ENCODE assay signal across 12 cellular contexts in genomic region chr6:26258199-26258977, GRCh38.
DNase-seq lines count a peak whose midpoint lies in the region; ATAC-seq, FAIRE-seq and TF ChIP-seq lines count a peak whose summit lies in the region.
"Had no signal": no experiment of that assay in that cellular context is flagged by ENCODE, and none has a peak within 500 bp of the region (broad histone marks: within the 10 kb centered on the region; RNA-seq: fewer than 3 reads in every experiment).

No MANE protein-coding gene starts in this region.

- H3K4me2 ChIP-seq in Loucy (ENCODE audit: low read depth, low read length, poor library complexity, severe bottlenecking) (no peak overlapping the region), GM12878 (ENCODE audit: control insufficient read depth, insufficient read depth) (no peak overlapping the region)

- H3K27me3 ChIP-seq in Loucy (ENCODE audit: insufficient read depth, low read length, poor library complexity, severe bottlenecking) (no peaks in the 10 kb centered on the region), GM12878 (replicated peaks in 1 of 2; ENCODE audit: control insufficient read depth in 2 of 2, insufficient read depth in 2 of 2, low read length in 1 of 2) (no peaks in the 10 kb centered on the region)

- H3K79me2 ChIP-seq in Loucy (ENCODE audit: insufficient read depth, low read length) = peaks cover 4% of the 10 kb centered on the region
- H3K79me2 ChIP-seq in GM12878 (ENCODE audit: control insufficient read depth, insufficient read depth, low read length) = peaks cover 2% of the 10 kb centered on the region

- H3K9me3 Mint-ChIP-seq in neural crest cell = no peaks in the 10 kb centered on the region
- H3K9me3 Mint-ChIP-seq: activated T-cell treated with anti-CD3 and anti-CD28 coated beads, Interleukin-2, amount 50 U/mL, for 72 hours; nephron progenitor cell had no signal

- H4K20me1 ChIP-seq in Loucy (ENCODE audit: insufficient read depth, low read length, poor library complexity, severe bottlenecking) = no peaks in the 10 kb centered on the region
- no peaks in the 10 kb centered on the region for H4K20me1 ChIP-seq in GM12878 (ENCODE audit: control insufficient read depth, insufficient read depth)

- peak; percentile 69 for ATAC-seq in GM12878
- ATAC-seq: activated CD4-positive, CD25-positive, alpha-beta regulatory T cell treated with anti-CD3 and anti-CD28 coated beads, Interleukin-2, amount 50 U/mL, for 24 hours; activated T-cell treated with anti-CD3 and anti-CD28 coated beads, Interleukin-2, amount 50 U/mL, for 72 hours; Right ventricle myocardium inferior had no signal

- no peak for TF ChIP-seq POLR2A in GM12878 (IDR thresholded peaks at IDR 0.05; ENCODE audit: low read depth, low read length)

- TF ChIP-seq EP300 in GM12878 (IDR thresholded peaks at IDR 0.05; ENCODE audit: borderline replicate concordance in 1 of 2, control insufficient read depth in 1 of 2, low read depth in 2 of 2, low read length in 2 of 2) = no peak

- no peak overlapping the region for H2AFZ ChIP-seq in Loucy (ENCODE audit: low read length)
- no peak overlapping the region for H2AFZ ChIP-seq in GM12878 (ENCODE audit: control insufficient read depth, low read depth, low read length)

- H3K27ac ChIP-seq in GM12878 (ENCODE audit: control insufficient read depth, insufficient read depth) = no peak overlapping the region

- no peaks in the 10 kb centered on the region for H3F3A ChIP-seq in Loucy (ENCODE audit: low read depth)

- CTCF ChIA-PET in GM12878 (lab: Yijun Ruan, JAX) = interaction anchor here (0.6 to 7.7 kb wide), 22 partner anchors 8 to 337 kb away, joined by 3 to 131 read pairs (median 5); a partner anchor contains a TSS

- 0 out of 2 replicates have a peak, but pooled peaks have one; percentile 9 for TF ChIP-seq RAD21 in GM12878 (IDR thresholded peaks at IDR 0.05; ENCODE audit: insufficient read depth, low read depth, low read length)

- H3K36me3 Mint-ChIP-seq in neural crest cell (ENCODE audit: low read depth) = no peaks in the 10 kb centered on the region

- 98% methylated on average over 5 of the region's 5 CpGs for WGBS in GM12878 (ENCODE audit: insufficient coverage, insufficient replicate concordance, low lambda C conversion rate, missing lambda C conversion rate)

- no peaks in the 10 kb centered on the region for H3K27me3 Mint-ChIP-seq in neural crest cell (ENCODE audit: low read depth)

- H3K4me3 ChIP-seq in GM12865 (ENCODE audit: low read depth, low read length) = no peak overlapping the region
- H3K4me3 ChIP-seq in Loucy (ENCODE audit: low read length, poor library complexity, severe bottlenecking) = no peak overlapping the region
- no peak overlapping the region for H3K4me3 ChIP-seq in GM12878

- H3K4me1 ChIP-seq in Loucy (ENCODE audit: insufficient read depth, low read length, poor library complexity, severe bottlenecking) = peaks cover 11% of the 10 kb centered on the region
- H3K4me1 ChIP-seq in GM12878 (ENCODE audit: control insufficient read depth, insufficient read depth, low read length) = peaks cover 2% of the 10 kb centered on the region; the same call in 1 of the 2 replicates

- H3K9me2 ChIP-seq in Loucy (replicated peaks; ENCODE audit: low read depth, low read length) = no peaks in the 10 kb centered on the region

- SMC1A ChIA-PET in GM12878 (lab: Charles Lee; ENCODE audit: uncharacterized antibody, unreplicated experiment) = interaction anchor here (1.0 to 5.6 kb wide), 11 partner anchors 9 to 311 kb away, joined by 3 to 33 read pairs (median 6); a partner anchor contains a TSS

- H3K36me3 ChIP-seq in Loucy (ENCODE audit: insufficient read depth, low read length) = no peaks in the 10 kb centered on the region
- H3K36me3 ChIP-seq in GM12878 (ENCODE audit: control insufficient read depth in 2 of 2, insufficient read depth in 2 of 2, low read length in 1 of 2) = no peaks in the 10 kb centered on the region

- H3K9ac ChIP-seq in Loucy (ENCODE audit: low read depth, low read length, poor library complexity, severe bottlenecking) (no peak overlapping the region), GM12878 (ENCODE audit: control insufficient read depth, insufficient read depth, low read length) (no peak overlapping the region)

- BruUV-seq in GM12878 (replicated peaks; lab: Mats Ljungman, UMichigan) = no TSS peak

- no peak overlapping the region for H3K27ac Mint-ChIP-seq in neural crest cell (ENCODE audit: unreplicated experiment)

- no peaks in the 10 kb centered on the region for H3K9me3 ChIP-seq in Loucy (ENCODE audit: insufficient read depth, low read depth, low read length)
- no peaks in the 10 kb centered on the region for H3K9me3 ChIP-seq in GM12878 (replicated peaks; ENCODE audit: control insufficient read depth, insufficient read depth, low read length)

- in situ Hi-C loops in GM12878 (cut with MboI) = no loop called here

- POLR2A ChIA-PET in GM12878 (lab: Charles Lee) = interaction anchor here (0.6 to 1.6 kb wide), 5 partner anchors 8 to 61 kb away, joined by 3 to 7 read pairs (median 6); a partner anchor contains a TSS

- peak; percentile 81 for FAIRE-seq in GM12878 (lab: Jason Lieb, UNC)

- RAD21 ChIA-PET in GM12878 (lab: Charles Lee; ENCODE audit: unreplicated experiment) = interaction anchor here (0.7 to 3.4 kb wide), 11 partner anchors 9 to 74 kb away, joined by 3 to 19 read pairs (median 4); a partner anchor contains a TSS

- TF ChIP-seq CTCF in GM12865 (IDR thresholded peaks at IDR 0.05; ENCODE audit: insufficient read depth, low read depth, low read length, missing control alignments) = peak; percentile 13
- TF ChIP-seq CTCF in Loucy (conservative IDR thresholded peaks at IDR 0.05; ENCODE audit: low read length) = peak; percentile 59
- TF ChIP-seq CTCF in GM12878 (IDR thresholded peaks at IDR 0.05 in 2 of 3, conservative IDR thresholded peaks at IDR 0.05 in 1 of 3; ENCODE audit: control insufficient read depth in 2 of 3, extremely low read depth in 1 of 3, insufficient read depth in 1 of 3, low read depth in 3 of 3, low read length in 3 of 3) = peak; percentile 23 to 34 (median 29); a peak in 4 of 6 replicates
- TF ChIP-seq CTCF in neural crest cell (conservative IDR thresholded peaks at IDR 0.05) = peak; percentile 42

- H3K4me1 Mint-ChIP-seq in neural crest cell = peaks cover 38% of the 10 kb centered on the region

- peak; percentile 21 for DNase-seq in GM12865 (ENCODE audit: low read depth)
- no peak for DNase-seq in GM12878 (ENCODE audit: low read depth, low spot score)
- no peak for DNase-seq in neural crest cell (ENCODE audit: low read depth, low spot score)
- no peak for DNase-seq in C1 segment of cervical spinal cord (lab: John Stamatoyannopoulos, UW)
- no peak for DNase-seq in NCI-H774 (lab: John Stamatoyannopoulos, UW)
- no peak for DNase-seq in AML-193 (lab: John Stamatoyannopoulos, UW)
- DNase-seq: activated T-cell treated with anti-CD3 and anti-CD28 coated beads, Interleukin-2, amount 50 U/mL, for 72 hours; kidney glomerular epithelial cell; nephron progenitor cell had no signal

- intact Hi-C loops in GM12878 (cut with micrococcal nuclease; ENCODE audit: unreplicated experiment) = no loop called here

- no peak overlapping the region for H3K4me3 Mint-ChIP-seq in neural crest cell

TF ChIP-seq in GM12878, 131 proteins besides CTCF, POLR2A, EP300 and RAD21:
- peak; percentile 20; the same call in 1 of the 2 replicates for TF ChIP-seq SMC3 (IDR thresholded peaks at IDR 0.05; ENCODE audit: borderline replicate concordance, low read length)
- TF ChIP-seq BCLAF1 (IDR thresholded peaks at IDR 0.05) = no peak
- TF ChIP-seq POU2F2 (IDR thresholded peaks at IDR 0.05; ENCODE audit: borderline replicate concordance, low read depth, low read length) = no peak
